Comparison of ENCODE assay signal across 8 cellular contexts in the genomic region with DNA sequence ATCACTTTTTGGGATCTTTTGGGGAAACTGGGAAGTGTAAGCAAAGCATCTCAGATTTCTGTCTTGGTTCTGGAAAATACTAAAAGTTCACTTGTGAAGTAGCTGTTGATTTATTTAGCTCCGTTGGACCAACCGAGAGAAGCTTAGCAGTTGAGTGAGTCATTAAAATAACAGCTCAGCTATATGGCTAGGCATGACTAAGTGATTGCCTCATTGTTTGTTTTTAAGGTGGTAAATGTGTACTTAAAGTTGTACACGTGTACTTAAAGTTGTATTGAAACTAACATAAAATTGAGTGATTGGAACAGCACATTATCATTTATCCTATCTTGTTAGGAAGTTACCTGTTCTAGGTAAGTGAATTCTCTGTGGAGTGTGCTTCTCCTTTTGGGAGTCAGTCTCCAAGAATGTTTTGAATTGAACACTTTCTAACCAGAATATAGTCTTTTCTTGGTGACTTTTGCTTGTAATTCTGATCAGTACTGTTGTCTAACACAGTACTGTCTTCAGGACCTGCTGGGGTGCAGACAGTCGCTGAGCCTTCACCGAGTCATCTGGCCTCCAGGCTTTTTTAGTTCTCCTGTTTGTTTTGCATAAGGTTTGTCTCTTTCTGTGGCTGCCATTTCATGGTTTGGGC. TPM values are rescaled to one million over a fixed set of nuclear protein-coding genes. Genes with fewer than 3 reads are reported as not detected.
A peak's percentile ranks its signal among the peaks of the same experiment; 100 is the strongest.
DNase-seq lines count a peak whose midpoint lies in the region; ATAC-seq and TF ChIP-seq lines count a peak whose summit lies in the region.

No MANE protein-coding gene starts in this region.

- peaks cover 32% of the 10 kb centered on the region for H3K4me1 ChIP-seq in CD8-positive, alpha-beta memory T cell (ENCODE audit: insufficient read depth, low read length)
- peaks cover 73% of the 10 kb centered on the region for H3K4me1 ChIP-seq in body of pancreas
- H3K4me1 ChIP-seq in lung (ENCODE audit: control insufficient read depth in 2 of 2, insufficient read depth in 2 of 2, low read length in 2 of 2) = peaks cover 13 to 17% of the 10 kb centered on the region in 2 donors

- CTCF ChIA-PET in CD8-positive, alpha-beta memory T cell (lab: Charles Lee) = no interaction called here

- POLR2A ChIA-PET in CD8-positive, alpha-beta memory T cell (lab: Charles Lee) = no interaction called here

- H3K9me3 Mint-ChIP-seq in CD8-positive, alpha-beta memory T cell = no peaks in the 10 kb centered on the region

- peak; percentile 20 for ATAC-seq in GM21447 (IDR thresholded peaks at IDR 0.05; ENCODE audit: unreplicated experiment)
- peak; percentile 50 for ATAC-seq in body of pancreas
- ATAC-seq in lung (ENCODE audit: insufficient read depth, low FRiP score) = no peak
- no peak for ATAC-seq in GM21381 (IDR thresholded peaks at IDR 0.05; ENCODE audit: unreplicated experiment)

- TF ChIP-seq CTCF in body of pancreas (IDR thresholded peaks at IDR 0.05) = no peak
- TF ChIP-seq CTCF in lung (IDR thresholded peaks at IDR 0.05; ENCODE audit: control extremely low read depth, extremely low read depth) = no peak

- H3K27ac Mint-ChIP-seq in CD8-positive, alpha-beta memory T cell = peak overlapping the region in 7 of 8 donors; percentile 39 to 81 (median 66)

- TF ChIP-seq POLR2A in body of pancreas (IDR thresholded peaks at IDR 0.05) = peak in 2 of 3 donors; percentile 17 to 39

- DNase-seq in CD8-positive, alpha-beta memory T cell = no peak
- peak; percentile 63 for DNase-seq in NCI-H748 (lab: John Stamatoyannopoulos, UW; ENCODE audit: unreplicated experiment)
- peak in 3 of 4 donors; percentile 29 to 59 (median 50) for DNase-seq in body of pancreas
- no peak for DNase-seq in lung (ENCODE audit: low spot score)
- no peak for DNase-seq in stimulated activated CD4-positive, alpha-beta T cell treated with anti-CD3 and anti-CD28 coated beads, Interleukin-4, amount 100 ng/mL, for 4 hours
- no peak for DNase-seq in stimulated activated CD8-positive, alpha-beta memory T cell treated with anti-CD3 and anti-CD28 coated beads, Interleukin-4, amount 100 ng/mL, for 48 hours

- H3K9me3 ChIP-seq in CD8-positive, alpha-beta memory T cell (ENCODE audit: low read length) = no peaks in the 10 kb centered on the region
- H3K9me3 ChIP-seq in body of pancreas = no peaks in the 10 kb centered on the region
- H3K9me3 ChIP-seq in lung (ENCODE audit: control insufficient read depth in 2 of 2, insufficient read depth in 1 of 2, low read length in 1 of 2) = no peaks in the 10 kb centered on the region

- H3K27ac ChIP-seq in CD8-positive, alpha-beta memory T cell (ENCODE audit: low read depth, low read length) = peak overlapping the region; percentile 5
- H3K27ac ChIP-seq in body of pancreas = peak overlapping the region; percentile 64 to 81 (median 78)
- peak overlapping the region; percentile 23 to 67 for H3K27ac ChIP-seq in lung (ENCODE audit: low read depth in 1 of 2, low read length in 1 of 2)

- H3K36me3 Mint-ChIP-seq in CD8-positive, alpha-beta memory T cell = peaks cover 0 to 35% (median 8%) of the 10 kb centered on the region in 3 donors

- H3K4me3 ChIP-seq in CD8-positive, alpha-beta memory T cell (ENCODE audit: low read length) = no peak overlapping the region
- no peak overlapping the region for H3K4me3 ChIP-seq in body of pancreas
- H3K4me3 ChIP-seq in lung = no peak overlapping the region

- no peaks in the 10 kb centered on the region for H3K27me3 ChIP-seq in CD8-positive, alpha-beta memory T cell (ENCODE audit: insufficient read depth, low read length, poor library complexity, severe bottlenecking)
- H3K27me3 ChIP-seq in body of pancreas = no peaks in the 10 kb centered on the region
- no peaks in the 10 kb centered on the region for H3K27me3 ChIP-seq in lung (ENCODE audit: control insufficient read depth, insufficient read depth)

- 22 to 27% methylated on average over 5 of the region's 5 CpGs for WGBS in body of pancreas, 2 donors
- 36 to 40% methylated on average over 5 of the region's 5 CpGs for WGBS in lung, 2 donors

- intact Hi-C loops in body of pancreas (cut with DNase I) = no loop called here

- no peaks in the 10 kb centered on the region for H3K27me3 Mint-ChIP-seq in CD8-positive, alpha-beta memory T cell

- H3K4me3 Mint-ChIP-seq in CD8-positive, alpha-beta memory T cell = peak overlapping the region in 6 of 7 donors; percentile 32 to 88 (median 54)

- peaks cover 10% of the 10 kb centered on the region for H3K36me3 ChIP-seq in CD8-positive, alpha-beta memory T cell (ENCODE audit: insufficient read depth, low read length)
- peaks cover 0 to 6% of the 10 kb centered on the region in 2 donors for H3K36me3 ChIP-seq in body of pancreas (replicated peaks in 1 of 2; ENCODE audit: insufficient read depth in 1 of 2, low read depth in 2 of 2)
- H3K36me3 ChIP-seq in lung (ENCODE audit: control insufficient read depth in 2 of 2, insufficient read depth in 2 of 2, low read length in 2 of 2) = peaks cover 9 to 16% of the 10 kb centered on the region in 2 donors

- peaks cover 47 to 79% (median 58%) of the 10 kb centered on the region in 3 donors for H3K4me1 Mint-ChIP-seq in CD8-positive, alpha-beta memory T cell

RNA-seq across cellular contexts. Expression of gene DCUN1D2, which starts 2.9 kb away (rescaled TPM):
- 10 to 100 TPM; 16.2 to 16.8 TPM for total RNA-seq in CD8-positive, alpha-beta memory T cell
- polyA plus RNA-seq in CD8-positive, alpha-beta memory T cell = 8.8 TPM
- total RNA-seq in body of pancreas (10 to 100 TPM; 12.2 to 14.5 TPM), lung (10 to 100 TPM; 15.8 to 21.1 TPM)
- polyA plus RNA-seq in lung = 10 to 100 TPM in 1 of 2 donors, 1 to 10 TPM in 1; 6.9 to 11.9 TPM

RNA-seq across cellular contexts. Expression of gene ADPRHL1, which starts 40.1 kb away (rescaled TPM):
- total RNA-seq in CD8-positive, alpha-beta memory T cell = under 1 TPM; 0.84 to 0.85 TPM
- 0.56 TPM for polyA plus RNA-seq in CD8-positive, alpha-beta memory T cell
- total RNA-seq in body of pancreas (10 to 100 TPM in 1 of 2 donors, 1 to 10 TPM in 1; 6.0 to 15.8 TPM), lung (1 to 10 TPM; 1.4 to 4.9 TPM)
- 1 to 10 TPM in 1 of 2 donors, under 1 TPM in 1; 0.83 to 1.2 TPM for polyA plus RNA-seq in lung

Comparison
In these comparisons a context has a peak if more than half of its experiments do, and no peak if none do; other contexts are left out.
1. DNase-seq: peak in NCI-H748 (single experiment) and body of pancreas (3 of 4); none in CD8-positive, alpha-beta memory T cell (0 of 5), lung (single experiment), stimulated activated CD4-positive, alpha-beta T cell treated with anti-CD3 and anti-CD28 coated beads, Interleukin-4, amount 100 ng/mL, for 4 hours (0 of 2) and stimulated activated CD8-positive, alpha-beta memory T cell treated with anti-CD3 and anti-CD28 coated beads, Interleukin-4, amount 100 ng/mL, for 48 hours (single experiment).
2. H3K27ac ChIP-seq: peak in every context shown above with its lines; median percentile 78 in body of pancreas; 45 in lung; 5 in CD8-positive, alpha-beta memory T cell.
3. ATAC-seq: peak in GM21447 (single experiment) and body of pancreas (single experiment); none in lung (single experiment) and GM21381 (single experiment).